ENCODE assay signal across 8 cellular contexts in the genomic region with DNA sequence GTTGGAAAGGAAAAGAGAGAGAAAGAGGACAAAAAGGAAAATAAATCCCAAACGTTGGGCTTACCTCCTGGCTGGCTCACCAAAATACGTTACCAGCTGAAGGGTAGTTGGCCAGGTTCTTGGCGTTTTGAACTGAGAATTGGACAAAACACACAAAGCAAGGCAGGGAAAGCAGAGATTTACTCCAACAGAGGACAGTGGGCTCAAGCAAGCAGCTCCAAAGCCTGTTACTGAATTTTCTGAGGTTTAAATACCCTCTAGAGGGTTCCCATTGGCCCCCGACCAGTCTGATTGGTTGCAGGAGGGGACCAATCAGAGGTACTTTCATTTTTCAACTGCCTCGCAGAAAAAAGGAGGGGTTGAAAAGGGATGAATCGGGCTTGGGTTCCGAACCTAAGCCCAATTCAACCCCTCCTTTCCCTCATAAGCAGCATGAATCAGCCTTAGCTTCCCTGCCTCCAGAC. TPM values are rescaled to one million over a fixed set of nuclear protein-coding genes. Genes with fewer than 3 reads are reported as not detected.
DNase-seq lines count a peak whose midpoint lies in the region; ATAC-seq, FAIRE-seq and TF ChIP-seq lines count a peak whose summit lies in the region.
"Had no signal": no experiment of that assay in that cellular context is flagged by ENCODE, and none has a peak within 500 bp of the region (broad histone marks: within the 10 kb centered on the region; RNA-seq: fewer than 3 reads in every experiment).

No MANE protein-coding gene starts in this region.

- no peaks in the 10 kb centered on the region for H3K36me3 ChIP-seq in GM23248 (ENCODE audit: low read depth)
- H3K36me3 ChIP-seq in OCI-LY1 (ENCODE audit: insufficient read depth, low read length), result no peaks in the 10 kb centered on the region
- no peaks in the 10 kb centered on the region for H3K36me3 ChIP-seq in esophagus squamous epithelium
- no peaks in the 10 kb centered on the region for H3K36me3 ChIP-seq in small intestine (ENCODE audit: control insufficient read depth in 2 of 2, insufficient read depth in 2 of 2, low read length in 2 of 2)

- H3K27me3 ChIP-seq in GM23248 (replicated peaks; ENCODE audit: insufficient read depth) (no peaks in the 10 kb centered on the region), OCI-LY1 (ENCODE audit: insufficient read depth, low read length) (no peaks in the 10 kb centered on the region), esophagus squamous epithelium (no peaks in the 10 kb centered on the region), small intestine (ENCODE audit: control insufficient read depth in 2 of 2, insufficient read depth in 2 of 2, low read length in 2 of 2) (no peaks in the 10 kb centered on the region)

- intact Hi-C loops in esophagus squamous epithelium (cut with DNase I), result no loop called here

- no peak for TF ChIP-seq POLR2A in esophagus squamous epithelium (IDR thresholded peaks at IDR 0.05)

- in situ Hi-C loops in GM23248 (cut with MboI), result no loop called here

- no peaks in the 10 kb centered on the region for H3K4me1 ChIP-seq in GM23248 (ENCODE audit: insufficient read depth)
- no peaks in the 10 kb centered on the region for H3K4me1 ChIP-seq in OCI-LY1 (ENCODE audit: insufficient read depth, low read length, severe bottlenecking)
- H3K4me1 ChIP-seq in esophagus squamous epithelium, result no peaks in the 10 kb centered on the region
- no peaks in the 10 kb centered on the region for H3K4me1 ChIP-seq in small intestine (ENCODE audit: control insufficient read depth in 2 of 2, insufficient read depth in 1 of 2, low read depth in 1 of 2, low read length in 1 of 2)

- H3K27ac ChIP-seq in GM23248 (no peak overlapping the region), OCI-LY1 (ENCODE audit: low read depth, low read length, poor library complexity, severe bottlenecking) (no peak overlapping the region), esophagus squamous epithelium (no peak overlapping the region), small intestine (ENCODE audit: low read depth in 1 of 2, low read length in 1 of 2) (no peak overlapping the region)

- no peak for ATAC-seq in HG03565 (IDR thresholded peaks at IDR 0.05; ENCODE audit: unreplicated experiment)
- ATAC-seq in GM21528 (IDR thresholded peaks at IDR 0.05; ENCODE audit: low FRiP score, unreplicated experiment), result no peak

- no peak overlapping the region for H3K9ac ChIP-seq in GM23248
- no peak overlapping the region; the same call in 1 of the 2 replicates for H3K9ac ChIP-seq in OCI-LY1 (ENCODE audit: low read length)

- H2AFZ ChIP-seq in GM23248, result peak overlapping the region; percentile 50; the same call in 1 of the 2 replicates
- H2AFZ ChIP-seq in OCI-LY1 (ENCODE audit: low read length), result no peak overlapping the region

- DNase-seq in GM23248 (no peak), esophagus squamous epithelium (lab: John Stamatoyannopoulos, UW) (no peak), small intestine (peak; percentile 3)
- no peak for DNase-seq in activated CD4-positive, CD25-positive, alpha-beta regulatory T cell (lab: John Stamatoyannopoulos, UW)

- H3F3A ChIP-seq in GM23248 (ENCODE audit: insufficient read depth), result no peaks in the 10 kb centered on the region
- H3F3A ChIP-seq in OCI-LY1 (ENCODE audit: insufficient read depth, low read length), result no peaks in the 10 kb centered on the region

- H3K79me2 ChIP-seq in GM23248 (ENCODE audit: insufficient read depth) (no peaks in the 10 kb centered on the region), OCI-LY1 (ENCODE audit: insufficient read depth, low read length) (no peaks in the 10 kb centered on the region)

- FAIRE-seq in small intestine (lab: Jason Lieb, UNC), result no peak

- WGBS in GM23248 (ENCODE audit: low coverage in 1 of 2, low lambda C conversion rate in 2 of 2, missing lambda C conversion rate in 2 of 2), 2 experiments, result 60% methylated on average over 7 of the region's 7 CpGs
- 70 to 74% methylated on average over 7 of the region's 7 CpGs for WGBS in esophagus squamous epithelium, 2 donors
- WGBS in small intestine, 3 donors, result 74 to 81% (median 80%) methylated on average over 7 of the region's 7 CpGs

- no peaks in the 10 kb centered on the region for H3K9me2 ChIP-seq in GM23248 (ENCODE audit: insufficient read depth)
- no peaks in the 10 kb centered on the region for H3K9me2 ChIP-seq in OCI-LY1 (ENCODE audit: low read depth, low read length)

- no peak overlapping the region for H3K4me2 ChIP-seq in GM23248 (ENCODE audit: unreplicated experiment)
- peak overlapping the region; percentile 58 for H3K4me2 ChIP-seq in OCI-LY1 (ENCODE audit: low read length)

- TF ChIP-seq CTCF in OCI-LY1 (IDR thresholded peaks at IDR 0.05; ENCODE audit: low read length) (no peak), esophagus squamous epithelium (IDR thresholded peaks at IDR 0.05) (no peak)

- H4K20me1 ChIP-seq in GM23248 (ENCODE audit: insufficient read depth) (no peaks in the 10 kb centered on the region), OCI-LY1 (ENCODE audit: insufficient read depth, low read length) (no peaks in the 10 kb centered on the region)

- 0 out of 2 replicates have a peak overlapping the region, but pooled peaks have one; percentile 3 for H3K4me3 ChIP-seq in GM23248
- H3K4me3 ChIP-seq in OCI-LY1 (ENCODE audit: low read depth, low read length, poor library complexity, severe bottlenecking), result peak overlapping the region; percentile 50
- H3K4me3 ChIP-seq in esophagus squamous epithelium, result peak overlapping the region; percentile 6 to 51 (median 29)
- H3K4me3 ChIP-seq in small intestine (ENCODE audit: low read depth in 1 of 2, low read length in 2 of 2), result no peak overlapping the region

- H3K9me3 ChIP-seq in GM23248 (ENCODE audit: low read depth) (no peaks in the 10 kb centered on the region), OCI-LY1 (ENCODE audit: low read length) (no peaks in the 10 kb centered on the region), esophagus squamous epithelium (no peaks in the 10 kb centered on the region), small intestine (ENCODE audit: control insufficient read depth, low read depth) (no peaks in the 10 kb centered on the region)

RNA-seq across cellular contexts. Expression of a gene that starts 55.6 kb away (rescaled TPM):
- total RNA-seq in GM23248 (2014; rRNA removed; shearing (Covaris generic)), result not detected in 2 replicates
- polyA plus RNA-seq in GM23248 (2016; fragmentation: Nextera tagmentation; extraction: Ambion mirVana), result 0.24 and 0.31 TPM in 2 replicates
- 10 to 100 TPM in 3 of 4 donors, 1 to 10 TPM in 1; 3.8 to 43.5 (median 26.4) TPM for total RNA-seq in esophagus squamous epithelium
- under 1 TPM in 1 of 3 donors, not detected in 2; 0.04 TPM for polyA plus RNA-seq in small intestine
- total RNA-seq: activated CD8-positive, alpha-beta memory T cell treated with anti-CD3 and anti-CD28 coated beads for 36 hours had no signal

Comparison
In these comparisons a context has a peak if more than half of its experiments do, and no peak if none do; other contexts are left out.
1. H3K4me3 ChIP-seq: peak in GM23248 (single experiment), OCI-LY1 (single experiment) and esophagus squamous epithelium (4 of 4); none in small intestine (0 of 2).